9 cellular contexts compared by ENCODE assay signal in genomic region chr14:106530423-106531107, GRCh38.
DNase-seq lines count a peak whose midpoint lies in the region; ATAC-seq and TF ChIP-seq lines count a peak whose summit lies in the region.
"Had no signal": no experiment of that assay in that cellular context is flagged by ENCODE, and none has a peak within 500 bp of the region (broad histone marks: within the 10 kb centered on the region; RNA-seq: fewer than 3 reads in every experiment).

No MANE protein-coding gene starts in this region.

- intact Hi-C loops in naive thymus-derived CD4-positive, alpha-beta T cell (cut with micrococcal nuclease) = no loop called here
- intact Hi-C loops in Right ventricle myocardium inferior (cut with DNase I) = no loop called here

- H3K9me3 ChIP-seq in naive thymus-derived CD4-positive, alpha-beta T cell (ENCODE audit: control insufficient read depth in 2 of 3, low read length in 3 of 3) = no peaks in the 10 kb centered on the region
- H3K9me3 ChIP-seq: ascending aorta had no signal

- no peak overlapping the region for H3K27ac Mint-ChIP-seq in naive thymus-derived CD4-positive, alpha-beta T cell

- TF ChIP-seq POLR2A in GM18505 (IDR thresholded peaks at IDR 0.05; ENCODE audit: borderline replicate concordance, extremely low read depth, insufficient read depth, insufficient read length) = no peak

- DNase-seq in T-helper 1 cell (peak in 4 of 5 donors; percentile 23 to 34 (median 26)), COLO829 (ENCODE audit: low spot score) (no peak), NCI-H748 treated with DMSO at 0.1 percent for 48 hours (lab: John Stamatoyannopoulos, UW) (no peak), Right ventricle myocardium inferior (ENCODE audit: missing footprints) (no peak)
- peak in 5 of 9 donors; percentile 21 to 43 (median 33) for DNase-seq in naive thymus-derived CD4-positive, alpha-beta T cell

- POLR2A ChIA-PET in naive thymus-derived CD4-positive, alpha-beta T cell (lab: Charles Lee) = no interaction called here

- ATAC-seq in GM18505 (IDR thresholded peaks at IDR 0.05; ENCODE audit: unreplicated experiment) (peak; percentile 85), HG02798 (IDR thresholded peaks at IDR 0.05; ENCODE audit: poor library complexity, unreplicated experiment) (peak; percentile 90), HG03139 (IDR thresholded peaks at IDR 0.05; ENCODE audit: unreplicated experiment) (no peak), Right ventricle myocardium inferior (no peak)
- peak; percentile 88 for ATAC-seq in naive thymus-derived CD4-positive, alpha-beta T cell

- H3K27me3 Mint-ChIP-seq in naive thymus-derived CD4-positive, alpha-beta T cell = peaks cover 4 to 49% (median 12%) of the 10 kb centered on the region in 5 donors

- peaks cover 0 to 2% (median 0%) of the 10 kb centered on the region in 5 donors for H3K36me3 Mint-ChIP-seq in naive thymus-derived CD4-positive, alpha-beta T cell

- CTCF ChIA-PET in naive thymus-derived CD4-positive, alpha-beta T cell (lab: Charles Lee) = interaction anchor here (0.6 to 2.8 kb wide), 7 partner anchors 8 to 250 kb away, joined by 3 to 8 read pairs (median 4); no protein-coding TSS in a partner anchor

- H3K4me3 ChIP-seq in naive thymus-derived CD4-positive, alpha-beta T cell (ENCODE audit: low read length) = no peak overlapping the region
- H3K4me3 ChIP-seq: ascending aorta had no signal

- H3K27ac ChIP-seq in naive thymus-derived CD4-positive, alpha-beta T cell (ENCODE audit: low read depth, low read length) = no peak overlapping the region
- H3K27ac ChIP-seq: ascending aorta had no signal

- H3K4me1 ChIP-seq in naive thymus-derived CD4-positive, alpha-beta T cell (ENCODE audit: control insufficient read depth in 2 of 2, insufficient read depth in 2 of 2, low read length in 2 of 2) = no peaks in the 10 kb centered on the region
- H3K4me1 ChIP-seq: ascending aorta had no signal

- no peaks in the 10 kb centered on the region for H3K36me3 ChIP-seq in naive thymus-derived CD4-positive, alpha-beta T cell (ENCODE audit: control insufficient read depth in 2 of 3, insufficient read depth in 3 of 3, low read length in 3 of 3)
- H3K36me3 ChIP-seq: ascending aorta had no signal

- peaks cover 0 to 5% (median 0%) of the 10 kb centered on the region in 11 donors for H3K9me3 Mint-ChIP-seq in naive thymus-derived CD4-positive, alpha-beta T cell

- H3K4me3 Mint-ChIP-seq in naive thymus-derived CD4-positive, alpha-beta T cell = no peak overlapping the region

- H3K4me1 Mint-ChIP-seq in naive thymus-derived CD4-positive, alpha-beta T cell = peaks cover 0 to 5% (median 0%) of the 10 kb centered on the region in 7 donors

- no peaks in the 10 kb centered on the region for H3K27me3 ChIP-seq in naive thymus-derived CD4-positive, alpha-beta T cell (ENCODE audit: control insufficient read depth in 2 of 2, insufficient read depth in 2 of 2, low read length in 2 of 2)
- H3K27me3 ChIP-seq: ascending aorta had no signal

Comparison
In these comparisons a context has a peak if more than half of its experiments do, and no peak if none do; other contexts are left out.
1. ATAC-seq: peak in GM18505 (single experiment), HG02798 (single experiment) and naive thymus-derived CD4-positive, alpha-beta T cell (single experiment); none in HG03139 (single experiment) and Right ventricle myocardium inferior (single experiment).
2. DNase-seq: peak in T-helper 1 cell (4 of 5) and naive thymus-derived CD4-positive, alpha-beta T cell (5 of 9); none in COLO829 (single experiment), NCI-H748 treated with DMSO at 0.1 percent for 48 hours (single experiment) and Right ventricle myocardium inferior (single experiment).